1 cellular context compared by ENCODE assay signal in genomic region chr1:33502726-33503125, GRCh38.
TF ChIP-seq lines count a peak whose summit lies in the region.

No MANE protein-coding gene starts in this region.

TF ChIP-seq in H1, 55 proteins besides CTCF, POLR2A, EP300 and RAD21:
- TF ChIP-seq GTF2F1 (IDR thresholded peaks at IDR 0.05; ENCODE audit: borderline replicate concordance, low read depth, low read length) = no peak
- TF ChIP-seq KDM4A (IDR thresholded peaks at IDR 0.05; ENCODE audit: low read depth, low read length, severe bottlenecking) = no peak
- TF ChIP-seq GABPA (IDR thresholded peaks at IDR 0.05; ENCODE audit: borderline replicate concordance, insufficient read depth, low read length) = no peak
- TF ChIP-seq CBX8 (IDR thresholded peaks at IDR 0.05; ENCODE audit: borderline replicate concordance, low read depth, low read length) = no peak
- TF ChIP-seq CREB1 (IDR thresholded peaks at IDR 0.05) = no peak
- TF ChIP-seq HDAC2 (IDR thresholded peaks at IDR 0.05; ENCODE audit: borderline replicate concordance in 1 of 2, low read depth in 2 of 2, low read length in 2 of 2) = no peak
- TF ChIP-seq SUZ12 (IDR thresholded peaks at IDR 0.05; ENCODE audit: low read length) = no peak
- no peak for TF ChIP-seq ASH2L (IDR thresholded peaks at IDR 0.05; ENCODE audit: low read length)
- no peak for TF ChIP-seq CHD1 (IDR thresholded peaks at IDR 0.05; ENCODE audit: low read depth, low read length)
- TF ChIP-seq JUN (IDR thresholded peaks at IDR 0.05; ENCODE audit: low read depth, low read length) = no peak
- TF ChIP-seq SIX5 (IDR thresholded peaks at IDR 0.05; ENCODE audit: low read depth, low read length) = no peak
- no peak for TF ChIP-seq YY1 (IDR thresholded peaks at IDR 0.05; ENCODE audit: low read depth, low read length)
- TF ChIP-seq TEAD4 (IDR thresholded peaks at IDR 0.05; ENCODE audit: low read depth, low read length) = no peak
- no peak for TF ChIP-seq CHD2 (IDR thresholded peaks at IDR 0.05; ENCODE audit: low read length)
